1 cellular context compared by ENCODE assay signal in the genomic region with DNA sequence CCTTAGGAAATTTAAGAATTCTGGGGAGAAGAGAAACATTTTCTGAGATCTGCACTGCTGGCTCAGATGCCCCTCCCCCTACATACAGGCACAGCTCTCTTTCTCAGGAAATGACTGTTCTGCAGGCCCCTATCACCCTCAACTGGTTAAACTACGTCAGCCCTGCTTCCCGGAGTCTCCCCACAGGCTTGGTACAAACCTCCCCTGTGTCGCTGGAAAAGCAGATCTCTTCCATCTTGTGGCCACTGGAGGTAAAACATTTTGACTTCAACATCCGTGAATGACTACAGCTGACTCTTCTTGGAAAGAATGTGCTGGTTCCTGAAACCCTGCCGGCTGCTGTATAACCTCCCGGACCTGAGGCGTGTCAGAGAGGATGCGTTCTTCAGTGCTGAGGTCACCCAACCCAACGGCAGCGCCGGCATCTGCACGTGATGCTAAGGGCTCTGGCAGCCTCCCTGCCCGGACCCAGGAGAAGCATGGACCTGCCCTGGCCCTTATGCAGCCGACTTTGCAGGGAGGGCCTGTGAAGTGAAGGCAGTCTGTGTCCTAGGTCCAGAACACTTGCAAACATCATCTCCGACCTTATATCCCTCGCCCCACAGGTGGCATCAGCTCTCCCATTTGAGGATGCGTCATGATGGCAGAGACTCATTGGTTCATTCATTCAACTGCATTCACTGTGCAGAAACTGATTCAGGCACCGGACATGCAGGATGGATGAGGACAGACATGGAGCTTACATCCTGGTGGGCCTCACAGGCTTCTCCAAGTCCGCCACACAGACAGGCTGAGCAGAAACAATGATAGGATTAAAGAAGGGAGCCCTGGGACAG.
A peak's percentile ranks its signal among the peaks of the same experiment; 100 is the strongest.
TF ChIP-seq lines count a peak whose summit lies in the region.

No MANE protein-coding gene starts in this region.

TF ChIP-seq in HepG2, 621 proteins besides CTCF, POLR2A, EP300 and RAD21 (continued from another document and continues in another):
- TF ChIP-seq SOX5 (CRISPR knock-in tag; IDR thresholded peaks at IDR 0.05; ENCODE audit: borderline replicate concordance) (0 out of 2 replicates have a peak, but pooled peaks have one; percentile 8), SNAI1 (CRISPR knock-in tag; IDR thresholded peaks at IDR 0.05; ENCODE audit: borderline replicate concordance) (no peak), HHEX (CRISPR knock-in tag; IDR thresholded peaks at IDR 0.05) (no peak), TOPORS (CRISPR knock-in tag; IDR thresholded peaks at IDR 0.05) (no peak), JUN (CRISPR knock-in tag; IDR thresholded peaks at IDR 0.05) (no peak), PITX1 (CRISPR knock-in tag; IDR thresholded peaks at IDR 0.05) (no peak), SSRP1 (CRISPR knock-in tag; IDR thresholded peaks at IDR 0.05) (no peak), ZMAT5 (CRISPR knock-in tag; IDR thresholded peaks at IDR 0.05; ENCODE audit: borderline replicate concordance, low read depth) (no peak), ZNF260 (CRISPR knock-in tag; IDR thresholded peaks at IDR 0.05; ENCODE audit: borderline replicate concordance, low read depth) (no peak), BRCA1 (CRISPR knock-in tag; IDR thresholded peaks at IDR 0.05) (no peak), SUZ12 (IDR thresholded peaks at IDR 0.05; ENCODE audit: low read depth, low read length) (no peak), PLRG1 (conservative IDR thresholded peaks at IDR 0.05) (no peak), EED (CRISPR knock-in tag; IDR thresholded peaks at IDR 0.05) (0 out of 2 replicates have a peak, but pooled peaks have one; percentile 61), ELK4 (CRISPR knock-in tag; IDR thresholded peaks at IDR 0.05; ENCODE audit: borderline replicate concordance) (no peak), RCOR2 (CRISPR knock-in tag; IDR thresholded peaks at IDR 0.05) (no peak), ZNF282 (IDR thresholded peaks at IDR 0.05; ENCODE audit: partially characterized antibody) (no peak), ZNF292 (CRISPR knock-in tag; IDR thresholded peaks at IDR 0.05; ENCODE audit: borderline replicate concordance, low read depth) (no peak), NCOA5 (CRISPR knock-in tag; IDR thresholded peaks at IDR 0.05) (no peak), PATZ1 (CRISPR knock-in tag; IDR thresholded peaks at IDR 0.05) (0 out of 2 replicates have a peak, but pooled peaks have one; percentile 23), XRCC5 (optimal IDR thresholded peaks at IDR 0.05; ENCODE audit: low read length) (peak; percentile 57), FIP1L1 (IDR thresholded peaks at IDR 0.05; ENCODE audit: borderline replicate concordance, insufficient read depth, low read depth, low read length) (no peak), ZNF264 (CRISPR knock-in tag; IDR thresholded peaks at IDR 0.05) (no peak), FOSL1 (CRISPR knock-in tag; IDR thresholded peaks at IDR 0.05; ENCODE audit: borderline replicate concordance) (no peak), TSC22D2 (CRISPR knock-in tag; IDR thresholded peaks at IDR 0.05; ENCODE audit: borderline replicate concordance) (no peak), ZNF362 (CRISPR knock-in tag; IDR thresholded peaks at IDR 0.05; ENCODE audit: borderline replicate concordance) (no peak), ZNF121 (CRISPR knock-in tag; IDR thresholded peaks at IDR 0.05) (no peak), NFYC (CRISPR knock-in tag; IDR thresholded peaks at IDR 0.05) (no peak), DRAP1 (CRISPR knock-in tag; IDR thresholded peaks at IDR 0.05) (no peak), STAG1 (CRISPR knock-in tag; IDR thresholded peaks at IDR 0.05) (peak; percentile 70), THYN1 (CRISPR knock-in tag; IDR thresholded peaks at IDR 0.05; ENCODE audit: borderline replicate concordance, low read depth) (no peak), ZNF878 (CRISPR knock-in tag; IDR thresholded peaks at IDR 0.05) (no peak), IRF9 (CRISPR knock-in tag; IDR thresholded peaks at IDR 0.05; ENCODE audit: borderline replicate concordance) (no peak), TBX3 (IDR thresholded peaks at IDR 0.05; ENCODE audit: borderline replicate concordance) (no peak), SIX4 (CRISPR knock-in tag; IDR thresholded peaks at IDR 0.05) (no peak), ZNF143 (CRISPR knock-in tag; IDR thresholded peaks at IDR 0.05) (no peak), ZBTB7B (CRISPR knock-in tag; IDR thresholded peaks at IDR 0.05) (no peak), ZNF253 (CRISPR knock-in tag; IDR thresholded peaks at IDR 0.05; ENCODE audit: borderline replicate concordance) (no peak), FOXK2 (IDR thresholded peaks at IDR 0.05) (no peak), NCOA1 (CRISPR knock-in tag; IDR thresholded peaks at IDR 0.05) (no peak), KAT8 (CRISPR knock-in tag; IDR thresholded peaks at IDR 0.05) (no peak), MZF1 (CRISPR knock-in tag; IDR thresholded peaks at IDR 0.05; ENCODE audit: borderline replicate concordance) (no peak), ZNF740 (CRISPR knock-in tag; IDR thresholded peaks at IDR 0.05) (no peak), ZNF350 (CRISPR knock-in tag; IDR thresholded peaks at IDR 0.05; ENCODE audit: borderline replicate concordance, low read depth) (no peak), SRY (CRISPR knock-in tag; IDR thresholded peaks at IDR 0.05) (no peak), ZNF580 (CRISPR knock-in tag; IDR thresholded peaks at IDR 0.05; ENCODE audit: borderline replicate concordance, low read depth) (no peak)
- TF ChIP-seq, protein P1, sequence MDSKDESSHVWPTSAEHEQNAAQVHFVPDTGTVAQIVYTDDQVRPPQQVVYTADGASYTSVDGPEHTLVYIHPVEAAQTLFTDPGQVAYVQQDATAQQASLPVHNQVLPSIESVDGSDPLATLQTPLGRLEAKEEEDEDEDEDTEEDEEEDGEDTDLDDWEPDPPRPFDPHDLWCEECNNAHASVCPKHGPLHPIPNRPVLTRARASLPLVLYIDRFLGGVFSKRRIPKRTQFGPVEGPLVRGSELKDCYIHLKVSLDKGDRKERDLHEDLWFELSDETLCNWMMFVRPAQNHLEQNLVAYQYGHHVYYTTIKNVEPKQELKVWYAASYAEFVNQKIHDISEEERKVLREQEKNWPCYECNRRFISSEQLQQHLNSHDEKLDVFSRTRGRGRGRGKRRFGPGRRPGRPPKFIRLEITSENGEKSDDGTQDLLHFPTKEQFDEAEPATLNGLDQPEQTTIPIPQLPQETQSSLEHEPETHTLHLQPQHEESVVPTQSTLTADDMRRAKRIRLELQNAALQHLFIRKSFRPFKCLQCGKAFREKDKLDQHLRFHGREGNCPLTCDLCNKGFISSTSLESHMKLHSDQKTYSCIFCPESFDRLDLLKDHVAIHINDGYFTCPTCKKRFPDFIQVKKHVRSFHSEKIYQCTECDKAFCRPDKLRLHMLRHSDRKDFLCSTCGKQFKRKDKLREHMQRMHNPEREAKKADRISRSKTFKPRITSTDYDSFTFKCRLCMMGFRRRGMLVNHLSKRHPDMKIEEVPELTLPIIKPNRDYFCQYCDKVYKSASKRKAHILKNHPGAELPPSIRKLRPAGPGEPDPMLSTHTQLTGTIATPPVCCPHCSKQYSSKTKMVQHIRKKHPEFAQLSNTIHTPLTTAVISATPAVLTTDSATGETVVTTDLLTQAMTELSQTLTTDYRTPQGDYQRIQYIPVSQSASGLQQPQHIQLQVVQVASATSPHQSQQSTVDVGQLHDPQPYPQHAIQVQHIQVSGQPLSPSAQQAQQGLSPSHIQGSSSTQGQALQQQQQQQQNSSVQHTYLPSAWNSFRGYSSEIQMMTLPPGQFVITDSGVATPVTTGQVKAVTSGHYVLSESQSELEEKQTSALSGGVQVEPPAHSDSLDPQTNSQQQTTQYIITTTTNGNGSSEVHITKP (CRISPR knock-in tag; IDR thresholded peaks at IDR 0.05; ENCODE audit: low read depth) = peak; percentile 83
- TF ChIP-seq, protein P2, sequence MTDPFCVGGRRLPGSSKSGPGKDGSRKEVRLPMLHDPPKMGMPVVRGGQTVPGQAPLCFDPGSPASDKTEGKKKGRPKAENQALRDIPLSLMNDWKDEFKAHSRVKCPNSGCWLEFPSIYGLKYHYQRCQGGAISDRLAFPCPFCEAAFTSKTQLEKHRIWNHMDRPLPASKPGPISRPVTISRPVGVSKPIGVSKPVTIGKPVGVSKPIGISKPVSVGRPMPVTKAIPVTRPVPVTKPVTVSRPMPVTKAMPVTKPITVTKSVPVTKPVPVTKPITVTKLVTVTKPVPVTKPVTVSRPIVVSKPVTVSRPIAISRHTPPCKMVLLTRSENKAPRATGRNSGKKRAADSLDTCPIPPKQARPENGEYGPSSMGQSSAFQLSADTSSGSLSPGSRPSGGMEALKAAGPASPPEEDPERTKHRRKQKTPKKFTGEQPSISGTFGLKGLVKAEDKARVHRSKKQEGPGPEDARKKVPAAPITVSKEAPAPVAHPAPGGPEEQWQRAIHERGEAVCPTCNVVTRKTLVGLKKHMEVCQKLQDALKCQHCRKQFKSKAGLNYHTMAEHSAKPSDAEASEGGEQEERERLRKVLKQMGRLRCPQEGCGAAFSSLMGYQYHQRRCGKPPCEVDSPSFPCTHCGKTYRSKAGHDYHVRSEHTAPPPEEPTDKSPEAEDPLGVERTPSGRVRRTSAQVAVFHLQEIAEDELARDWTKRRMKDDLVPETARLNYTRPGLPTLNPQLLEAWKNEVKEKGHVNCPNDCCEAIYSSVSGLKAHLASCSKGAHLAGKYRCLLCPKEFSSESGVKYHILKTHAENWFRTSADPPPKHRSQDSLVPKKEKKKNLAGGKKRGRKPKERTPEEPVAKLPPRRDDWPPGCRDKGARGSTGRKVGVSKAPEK (CRISPR knock-in tag; IDR thresholded peaks at IDR 0.05; ENCODE audit: borderline replicate concordance) = no peak
- TF ChIP-seq, protein P3, sequence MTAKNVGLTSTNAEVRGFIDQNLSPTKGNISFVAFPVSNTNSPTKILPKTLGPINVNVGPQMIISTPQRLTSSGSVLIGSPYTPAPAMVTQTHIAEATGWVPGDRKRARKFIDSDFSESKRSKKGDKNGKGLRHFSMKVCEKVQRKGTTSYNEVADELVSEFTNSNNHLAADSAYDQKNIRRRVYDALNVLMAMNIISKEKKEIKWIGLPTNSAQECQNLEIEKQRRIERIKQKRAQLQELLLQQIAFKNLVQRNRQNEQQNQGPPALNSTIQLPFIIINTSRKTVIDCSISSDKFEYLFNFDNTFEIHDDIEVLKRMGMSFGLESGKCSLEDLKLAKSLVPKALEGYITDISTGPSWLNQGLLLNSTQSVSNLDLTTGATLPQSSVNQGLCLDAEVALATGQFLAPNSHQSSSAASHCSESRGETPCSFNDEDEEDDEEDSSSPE (CRISPR knock-in tag; IDR thresholded peaks at IDR 0.05) = no peak
- TF ChIP-seq, protein P4, sequence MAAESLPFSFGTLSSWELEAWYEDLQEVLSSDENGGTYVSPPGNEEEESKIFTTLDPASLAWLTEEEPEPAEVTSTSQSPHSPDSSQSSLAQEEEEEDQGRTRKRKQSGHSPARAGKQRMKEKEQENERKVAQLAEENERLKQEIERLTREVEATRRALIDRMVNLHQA (CRISPR knock-in tag; IDR thresholded peaks at IDR 0.05) = no peak
- TF ChIP-seq, protein P5, sequence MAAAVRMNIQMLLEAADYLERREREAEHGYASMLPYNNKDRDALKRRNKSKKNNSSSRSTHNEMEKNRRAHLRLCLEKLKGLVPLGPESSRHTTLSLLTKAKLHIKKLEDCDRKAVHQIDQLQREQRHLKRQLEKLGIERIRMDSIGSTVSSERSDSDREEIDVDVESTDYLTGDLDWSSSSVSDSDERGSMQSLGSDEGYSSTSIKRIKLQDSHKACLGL (CRISPR knock-in tag; IDR thresholded peaks at IDR 0.05) = no peak
